Comparison of ENCODE assay signal across 32 cellular contexts in genomic region chr2:203849010-203849409, GRCh38. TPM values are rescaled to one million over a fixed set of nuclear protein-coding genes. Genes with fewer than 3 reads are reported as not detected.
"Had no signal": no experiment of that assay in that cellular context is flagged by ENCODE, and none has a peak within 500 bp of the region (broad histone marks: within the 10 kb centered on the region; RNA-seq: fewer than 3 reads in every experiment).

No MANE protein-coding gene starts in this region.

- H3K9me3 Mint-ChIP-seq: activated B cell treated with CpG ODN at 0.5 μM for 24 hours; activated CD4-positive, alpha-beta memory T cell treated with anti-CD3 and anti-CD28 coated beads for 36 hours; brain had no signal

- H3K4me3 ChIP-seq: Peyer's patch had no signal

- DNase-seq: activated B cell treated with CpG ODN at 0.5 μM for 24 hours; activated CD4-positive, alpha-beta memory T cell treated with anti-CD3 and anti-CD28 coated beads for 36 hours; activated CD4-positive, alpha-beta T cell treated with anti-CD3 and anti-CD28 coated beads, Interleukin-2, amount 50 U/mL, for 1 hour; activated effector memory CD4-positive, alpha-beta T cell treated with Interleukin-2 at 50 U/mL for 16 hours; activated naive CD4-positive, alpha-beta T cell treated with anti-CD3 and anti-CD28 coated beads, Interleukin-2, amount 50 U/mL, for 16 hours; anterior cingulate cortex; caudate nucleus; cerebellar nuclear complex; MM.1S; NCI-H1092 treated with DMSO at 0.1 percent for 48 hours; NCI-H1417; NCI-H146; NCI-H187; NCI-H2029 treated with DMSO at 0.1 percent for 48 hours; NCI-H2107; NCI-H2171; NCI-H510A; NCI-H526; NCI-H748 treated with DMSO at 0.1 percent for 48 hours; NK-92 treated with Interleukin-12 subunit alpha and Interleukin-12 subunit beta, amount 100 ng/mL, for 24 hours; PC-3; Peyer's patch; RPMI8226; SHP77 treated with DMSO at 0.1 percent for 48 hours; SW 1271; T-helper 1 cell; T-helper 2 cell; T-helper 9 cell had no signal

- ATAC-seq: PC-3 had no signal

- H3K27ac Mint-ChIP-seq: activated B cell treated with CpG ODN at 0.5 μM for 24 hours; activated CD4-positive, alpha-beta memory T cell treated with anti-CD3 and anti-CD28 coated beads for 36 hours; activated T-helper 1 cell treated with anti-CD3 and anti-CD28 coated beads, Interleukin-12 subunit alpha, Interleukin-12 subunit beta, Interleukin-2, Interleukin-4 antibody, amounts not matched to agents 30 ng/mL and 10 ng/mL and 1 ng/mL, durations not matched to agents 14 hours and 24 hours and 36 hours; brain had no signal

- H3K36me3 Mint-ChIP-seq: activated CD4-positive, alpha-beta memory T cell treated with anti-CD3 and anti-CD28 coated beads for 36 hours; brain had no signal

- H3K4me1 Mint-ChIP-seq: activated B cell treated with CpG ODN at 0.5 μM for 24 hours, brain had no signal

- H3K4me3 Mint-ChIP-seq: activated B cell treated with CpG ODN at 0.5 μM for 24 hours; activated CD4-positive, alpha-beta memory T cell treated with anti-CD3 and anti-CD28 coated beads for 36 hours; activated T-helper 1 cell treated with anti-CD3 and anti-CD28 coated beads, Interleukin-12 subunit alpha, Interleukin-12 subunit beta, Interleukin-2, Interleukin-4 antibody, amounts not matched to agents 30 ng/mL and 10 ng/mL and 1 ng/mL, durations not matched to agents 14 hours and 24 hours and 36 hours; brain had no signal

RNA-seq across cellular contexts. Expression of gene CTLA4, which starts 18.6 kb away (rescaled TPM):
- total RNA-seq: bronchial epithelial cell, LHCN-M2, PC-3 had no signal
